ENCODE assay signal across 12 cellular contexts in genomic region chr9:21804336-21804735, GRCh38. TPM values are rescaled to one million over a fixed set of nuclear protein-coding genes. Genes with fewer than 3 reads are reported as not detected.
DNase-seq lines count a peak whose midpoint lies in the region; ATAC-seq and TF ChIP-seq lines count a peak whose summit lies in the region.
"Had no signal": no experiment of that assay in that cellular context is flagged by ENCODE, and none has a peak within 500 bp of the region (broad histone marks: within the 10 kb centered on the region; RNA-seq: fewer than 3 reads in every experiment).

No MANE protein-coding gene starts in this region.

- no peaks in the 10 kb centered on the region for H3K27me3 ChIP-seq in SK-N-SH (ENCODE audit: insufficient read depth)

- no peaks in the 10 kb centered on the region for H3K9me3 Mint-ChIP-seq in activated naive CD4-positive, alpha-beta T cell treated with anti-CD3 and anti-CD28 coated beads, Interleukin-2, amount 50 U/mL, for 24 hours
- H3K9me3 Mint-ChIP-seq in stimulated activated memory B cell treated with anti-CD40 and anti-IgM and Interleukin-4, amounts not matched to agents 10 μg/mL and 1 μg/mL and 100 μg/mL, for 72 hours, result no peaks in the 10 kb centered on the region

- H3K4me1 ChIP-seq in SK-N-SH (ENCODE audit: control insufficient read depth in 1 of 2, insufficient read depth in 2 of 2, low read depth in 1 of 2, low read length in 1 of 2), result peaks cover 0 to 11% of the 10 kb centered on the region in 2 experiments; a peak in 1 of 4 replicates

- H4K20me1 ChIP-seq in SK-N-SH (ENCODE audit: insufficient read depth), result 0 out of 2 replicates have a peak, but pooled peaks cover 6% of the 10 kb centered on the region

- no peaks in the 10 kb centered on the region for H3K9me2 ChIP-seq in SK-N-SH

- no peak for TF ChIP-seq EP300 in SK-N-SH (IDR thresholded peaks at IDR 0.05; ENCODE audit: borderline replicate concordance in 1 of 2, low read depth in 1 of 2, low read length in 1 of 2)

- H3K9me3 ChIP-seq in SK-N-SH, result no peaks in the 10 kb centered on the region

- WGBS in SK-N-SH (ENCODE audit: low lambda C conversion rate), result 70% methylated on average over 2 of the region's 2 CpGs

- POLR2A ChIA-PET in SK-N-SH (lab: Yijun Ruan, JAX), result no interaction called here

- H3F3A ChIP-seq in SK-N-SH (replicated peaks; ENCODE audit: insufficient read depth), result no peaks in the 10 kb centered on the region

- H3K27ac Mint-ChIP-seq in activated naive CD4-positive, alpha-beta T cell treated with anti-CD3 and anti-CD28 coated beads, Interleukin-2, amount 50 U/mL, for 24 hours, result no peak overlapping the region
- peak overlapping the region; percentile 96 for H3K27ac Mint-ChIP-seq in stimulated activated memory B cell treated with anti-CD40 and anti-IgM and Interleukin-4, amounts not matched to agents 10 μg/mL and 1 μg/mL and 100 μg/mL, for 72 hours

- H2AFZ ChIP-seq in SK-N-SH (ENCODE audit: low read depth), result no peak overlapping the region

- H3K4me3 Mint-ChIP-seq in activated naive CD4-positive, alpha-beta T cell treated with anti-CD3 and anti-CD28 coated beads, Interleukin-2, amount 50 U/mL, for 24 hours, result peak overlapping the region; percentile 99
- no peak overlapping the region for H3K4me3 Mint-ChIP-seq in stimulated activated memory B cell treated with anti-CD40 and anti-IgM and Interleukin-4, amounts not matched to agents 10 μg/mL and 1 μg/mL and 100 μg/mL, for 72 hours

- no peaks in the 10 kb centered on the region for H3K27me3 Mint-ChIP-seq in activated naive CD4-positive, alpha-beta T cell treated with anti-CD3 and anti-CD28 coated beads, Interleukin-2, amount 50 U/mL, for 24 hours
- peaks cover 9% of the 10 kb centered on the region for H3K27me3 Mint-ChIP-seq in stimulated activated memory B cell treated with anti-CD40 and anti-IgM and Interleukin-4, amounts not matched to agents 10 μg/mL and 1 μg/mL and 100 μg/mL, for 72 hours

- no peaks in the 10 kb centered on the region for H3K36me3 Mint-ChIP-seq in activated naive CD4-positive, alpha-beta T cell treated with anti-CD3 and anti-CD28 coated beads, Interleukin-2, amount 50 U/mL, for 24 hours
- H3K36me3 Mint-ChIP-seq in stimulated activated memory B cell treated with anti-CD40 and anti-IgM and Interleukin-4, amounts not matched to agents 10 μg/mL and 1 μg/mL and 100 μg/mL, for 72 hours, result peaks cover 20% of the 10 kb centered on the region

- H3K4me2 ChIP-seq in SK-N-SH, result peak overlapping the region; percentile 88; the same call in 1 of the 2 replicates

- ATAC-seq in stimulated activated memory B cell treated with anti-CD40 and anti-IgM and Interleukin-4, amounts not matched to agents 10 μg/mL and 1 μg/mL and 100 μg/mL, for 72 hours, result no peak
- ATAC-seq in GM18870 (IDR thresholded peaks at IDR 0.05; ENCODE audit: unreplicated experiment), result no peak
- ATAC-seq: left ventricle myocardium superior had no signal

- peak overlapping the region in 1 of 2 experiments; percentile 78; a peak in 2 of 4 replicates for H3K4me3 ChIP-seq in SK-N-SH (ENCODE audit: low read depth in 2 of 2, low read length in 1 of 2)
- H3K4me3 ChIP-seq in fibroblast of mammary gland (ENCODE audit: control insufficient read depth, low read depth, low read length), result peak overlapping the region; percentile 81

- peaks cover 0 to 5% of the 10 kb centered on the region in 2 experiments for H3K36me3 ChIP-seq in SK-N-SH (replicated peaks in 1 of 2; ENCODE audit: control insufficient read depth in 1 of 2, insufficient read depth in 2 of 2, low read length in 1 of 2)

- no peak for DNase-seq in activated naive CD4-positive, alpha-beta T cell treated with anti-CD3 and anti-CD28 coated beads, Interleukin-2, amount 50 U/mL, for 16 hours
- DNase-seq in SK-N-SH (no peak), fibroblast of mammary gland (ENCODE audit: low read depth) (no peak), SIG-M5 treated with dmso at 0.1 percent for 504 hours (lab: John Stamatoyannopoulos, UW; ENCODE audit: unreplicated experiment) (no peak)
- DNase-seq in activated CD4-positive, CD25-positive, alpha-beta regulatory T cell (lab: John Stamatoyannopoulos, UW), result no peak
- DNase-seq: activated CD8-positive, alpha-beta memory T cell treated with anti-CD3 and anti-CD28 coated beads, Interleukin-2, amount 50 U/mL, for 48 hours; left ventricle myocardium superior; NCI-H1436 treated with DMSO at 0.1 percent for 48 hours; SHP77 treated with DMSO at 0.1 percent for 48 hours had no signal

- no peak overlapping the region for H3K27ac ChIP-seq in SK-N-SH (ENCODE audit: low read depth in 2 of 2, low read length in 1 of 2)

- TF ChIP-seq CTCF in SK-N-SH (IDR thresholded peaks at IDR 0.05) (no peak), fibroblast of mammary gland (conservative IDR thresholded peaks at IDR 0.05; ENCODE audit: control insufficient read depth, insufficient read depth, low read depth, low read length) (no peak)

- CTCF ChIA-PET in SK-N-SH (lab: Yijun Ruan, JAX), result interaction anchor here (0.8 to 2.8 kb wide), 6 partner anchors 8 to 439 kb away, joined by 3 to 11 read pairs (median 4); partner anchors contain the start of gene CDKN2B

- peaks cover 55% of the 10 kb centered on the region for H3K4me1 Mint-ChIP-seq in activated naive CD4-positive, alpha-beta T cell treated with anti-CD3 and anti-CD28 coated beads, Interleukin-2, amount 50 U/mL, for 24 hours
- peaks cover 67% of the 10 kb centered on the region for H3K4me1 Mint-ChIP-seq in stimulated activated memory B cell treated with anti-CD40 and anti-IgM and Interleukin-4, amounts not matched to agents 10 μg/mL and 1 μg/mL and 100 μg/mL, for 72 hours

- no peak for TF ChIP-seq RAD21 in SK-N-SH (IDR thresholded peaks at IDR 0.05; ENCODE audit: low read length)

- peaks cover 60% of the 10 kb centered on the region for H3K79me2 ChIP-seq in SK-N-SH (ENCODE audit: insufficient read depth)

- H3K9ac ChIP-seq in SK-N-SH, result peak overlapping the region; percentile 73; the same call in 1 of the 2 replicates

TF ChIP-seq in SK-N-SH, 30 proteins besides CTCF, POLR2A, EP300 and RAD21:
- no peak for TF ChIP-seq MAX (IDR thresholded peaks at IDR 0.05; ENCODE audit: low read depth)
- TF ChIP-seq REST (IDR thresholded peaks at IDR 0.05; ENCODE audit: low read depth, low read length), result no peak
- no peak for TF ChIP-seq ELF1 (IDR thresholded peaks at IDR 0.05)
- TF ChIP-seq MXI1 (IDR thresholded peaks at IDR 0.05; ENCODE audit: low read depth, low read length), result no peak
- TF ChIP-seq POLR2AphosphoS5 (IDR thresholded peaks at IDR 0.05; ENCODE audit: low read depth, low read length), result no peak
- TF ChIP-seq EZH2phosphoT487 (IDR thresholded peaks at IDR 0.05; ENCODE audit: borderline replicate concordance, low read depth), result no peak
- no peak for TF ChIP-seq FOSL2 (IDR thresholded peaks at IDR 0.05; ENCODE audit: borderline replicate concordance, low read depth)
- no peak for TF ChIP-seq TCF12 (IDR thresholded peaks at IDR 0.05)
- no peak for TF ChIP-seq USF2 (IDR thresholded peaks at IDR 0.05; ENCODE audit: borderline replicate concordance, low read depth, low read length)
- no peak for TF ChIP-seq GABPA (IDR thresholded peaks at IDR 0.05; ENCODE audit: low read depth)
- TF ChIP-seq NFIC (IDR thresholded peaks at IDR 0.05; ENCODE audit: borderline replicate concordance), result no peak

RNA-seq across cellular contexts. Expression of gene MTAP, which starts 1.9 kb away (rescaled TPM):
- polyA plus RNA-seq in SK-N-SH (2012; rRNA removed), result 9.8 and 12.6 TPM in 2 replicates
- 10.3 and 13.1 TPM in 2 replicates for polyA plus RNA-seq in SK-N-SH (2012; cell fraction: cytosol; rRNA removed)
- 8.4 and 15.9 TPM in 2 replicates for polyA plus RNA-seq in SK-N-SH (2012; cell fraction: nucleus; rRNA removed)
